20 cellular contexts compared by ENCODE assay signal in genomic region chr2:162342841-162343240, GRCh38. TPM values are rescaled to one million over a fixed set of nuclear protein-coding genes. Genes with fewer than 3 reads are reported as not detected.
DNase-seq lines count a peak whose midpoint lies in the region; ATAC-seq and TF ChIP-seq lines count a peak whose summit lies in the region.
"Had no signal": no experiment of that assay in that cellular context is flagged by ENCODE, and none has a peak within 500 bp of the region (broad histone marks: within the 10 kb centered on the region; RNA-seq: fewer than 3 reads in every experiment).

No MANE protein-coding gene starts in this region.

- peaks cover 7% of the 10 kb centered on the region for H3F3A ChIP-seq in MM.1S (ENCODE audit: insufficient read depth, low read length)
- H3F3A ChIP-seq in SU-DHL-6 (ENCODE audit: insufficient read depth): no peaks in the 10 kb centered on the region
- H3F3A ChIP-seq in smooth muscle cell (ENCODE audit: low read depth): no peaks in the 10 kb centered on the region

- H3K27me3 Mint-ChIP-seq in T-helper 1 cell treated with Interleukin-12 subunit alpha and Interleukin-12 subunit beta and Interleukin-4 antibody, amounts not matched to agents 30 μg/mL and 1 μg/mL, for 36 hours (ENCODE audit: low read depth): peaks cover 3% of the 10 kb centered on the region

- H3K27ac Mint-ChIP-seq in T-helper 1 cell treated with Interleukin-12 subunit alpha and Interleukin-12 subunit beta and Interleukin-4 antibody, amounts not matched to agents 30 μg/mL and 1 μg/mL, for 36 hours: peak overlapping the region; percentile 42

- H4K20me1 ChIP-seq in MM.1S (ENCODE audit: insufficient read depth, low read length) (no peaks in the 10 kb centered on the region), SU-DHL-6 (ENCODE audit: low read depth, low read length) (no peaks in the 10 kb centered on the region), smooth muscle cell (ENCODE audit: low read depth) (no peaks in the 10 kb centered on the region)

- H3K4me3 ChIP-seq in MM.1S (ENCODE audit: low read length) (no peak overlapping the region), SU-DHL-6 (ENCODE audit: insufficient read depth, low read length, poor library complexity, severe bottlenecking) (no peak overlapping the region), smooth muscle cell (no peak overlapping the region)

- no peak overlapping the region for H3K27ac ChIP-seq in MM.1S (ENCODE audit: low read length)
- no peak overlapping the region for H3K27ac ChIP-seq in SU-DHL-6 (ENCODE audit: low read depth, low read length)
- no peak overlapping the region for H3K27ac ChIP-seq in smooth muscle cell (ENCODE audit: low read depth)
- H3K27ac ChIP-seq: adrenal gland had no signal

- H2AFZ ChIP-seq in MM.1S (ENCODE audit: low read length) (no peak overlapping the region), SU-DHL-6 (ENCODE audit: low read depth, low read length, severe bottlenecking) (peak overlapping the region; percentile 88), smooth muscle cell (ENCODE audit: low read depth) (peak overlapping the region; percentile 82)

- peaks cover 2% of the 10 kb centered on the region for H3K36me3 Mint-ChIP-seq in T-helper 1 cell treated with Interleukin-12 subunit alpha and Interleukin-12 subunit beta and Interleukin-4 antibody, amounts not matched to agents 30 μg/mL and 1 μg/mL, for 36 hours (ENCODE audit: low read depth)
- H3K36me3 Mint-ChIP-seq: mesothelial cell of epicardium had no signal

- DNase-seq in T-helper 1 cell (no peak), MM.1S (no peak), smooth muscle cell (lab: John Stamatoyannopoulos, UW; ENCODE audit: unreplicated experiment) (no peak), NCI-H526 treated with DMSO at 0.1 percent for 48 hours (lab: John Stamatoyannopoulos, UW) (no peak)
- DNase-seq: activated CD4-positive, CD25-positive, alpha-beta regulatory T cell; activated CD8-positive, alpha-beta memory T cell treated with anti-CD3 and anti-CD28 coated beads for 24 hours; adrenal gland; DMS79 treated with DMSO at 0.1 percent for 48 hours; H9; left colon; NCI-H1436 treated with DMSO at 0.1 percent for 48 hours; NCI-H82; stimulated activated CD4-positive, alpha-beta T cell treated with anti-CD3 and anti-CD28 coated beads, Interleukin-15, amount 100 ng/mL, for 24 hours had no signal

- H3K9ac ChIP-seq in MM.1S (ENCODE audit: low read length) (no peak overlapping the region), SU-DHL-6 (ENCODE audit: low read length) (no peak overlapping the region), smooth muscle cell (ENCODE audit: low read depth) (no peak overlapping the region)

- H3K4me2 ChIP-seq in MM.1S (ENCODE audit: low read depth, low read length): 0 out of 2 replicates have a peak overlapping the region, but pooled peaks have one; percentile 64
- no peak overlapping the region for H3K4me2 ChIP-seq in SU-DHL-6 (ENCODE audit: low read depth, low read length, poor library complexity, severe bottlenecking)
- no peak overlapping the region for H3K4me2 ChIP-seq in smooth muscle cell

- no peaks in the 10 kb centered on the region for H3K9me3 ChIP-seq in MM.1S (replicated peaks; ENCODE audit: insufficient read depth, low read length)
- H3K9me3 ChIP-seq in SU-DHL-6 (ENCODE audit: insufficient read depth, low read length): no peaks in the 10 kb centered on the region
- no peaks in the 10 kb centered on the region for H3K9me3 ChIP-seq in smooth muscle cell (replicated peaks; ENCODE audit: low read depth)
- H3K9me3 ChIP-seq: adrenal gland, esophagus muscularis mucosa had no signal

- H3K9me2 ChIP-seq in MM.1S (replicated peaks; ENCODE audit: insufficient read depth, low read length) (no peaks in the 10 kb centered on the region), SU-DHL-6 (replicated peaks; ENCODE audit: insufficient read depth, low read length) (no peaks in the 10 kb centered on the region)

- WGBS in smooth muscle cell (ENCODE audit: low lambda C conversion rate): 81% methylated on average over 2 of the region's 2 CpGs

- H3K4me1 ChIP-seq in MM.1S (ENCODE audit: low read length) (0 out of 2 replicates have a peak, but pooled peaks cover 6% of the 10 kb centered on the region), smooth muscle cell (ENCODE audit: low read depth) (no peaks in the 10 kb centered on the region)

- H3K4me1 Mint-ChIP-seq in T-helper 1 cell treated with Interleukin-12 subunit alpha and Interleukin-12 subunit beta and Interleukin-4 antibody, amounts not matched to agents 30 μg/mL and 1 μg/mL, for 36 hours (ENCODE audit: low read depth): peaks cover 14% of the 10 kb centered on the region

- ATAC-seq in HG03469 (IDR thresholded peaks at IDR 0.05; ENCODE audit: unreplicated experiment): no peak
- ATAC-seq in GM19395 (IDR thresholded peaks at IDR 0.05; ENCODE audit: unreplicated experiment): no peak
- ATAC-seq: left colon; stimulated activated effector memory CD8-positive, alpha-beta T cell treated with anti-CD3 and anti-CD28 coated beads, Interleukin-12 subunit alpha, Interleukin-12 subunit beta, amount 100 ng/mL, for 72 hours had no signal

- H3K9me3 Mint-ChIP-seq in T-helper 1 cell treated with Interleukin-12 subunit alpha and Interleukin-12 subunit beta and Interleukin-4 antibody, amounts not matched to agents 30 μg/mL and 1 μg/mL, for 36 hours: no peaks in the 10 kb centered on the region
- H3K9me3 Mint-ChIP-seq: H9; mesothelial cell of epicardium; stimulated activated effector memory CD8-positive, alpha-beta T cell treated with anti-CD3 and anti-CD28 coated beads, Interleukin-12 subunit alpha, Interleukin-12 subunit beta, amount 100 ng/mL, for 72 hours had no signal

- TF ChIP-seq CTCF in MM.1S (IDR thresholded peaks at IDR 0.05; ENCODE audit: low read length) (no peak), SU-DHL-6 (IDR thresholded peaks at IDR 0.05; ENCODE audit: insufficient read depth, low read length, poor library complexity, severe bottlenecking) (no peak), smooth muscle cell (IDR thresholded peaks at IDR 0.05; ENCODE audit: borderline replicate concordance, insufficient read depth, poor library complexity, severe bottlenecking) (no peak)

- H3K4me3 Mint-ChIP-seq in T-helper 1 cell treated with Interleukin-12 subunit alpha and Interleukin-12 subunit beta and Interleukin-4 antibody, amounts not matched to agents 30 μg/mL and 1 μg/mL, for 36 hours: no peak overlapping the region

- peaks cover 17% of the 10 kb centered on the region for H3K79me2 ChIP-seq in MM.1S (ENCODE audit: low read length)
- H3K79me2 ChIP-seq in SU-DHL-6 (ENCODE audit: insufficient read depth, low read length): no peaks in the 10 kb centered on the region
- peaks cover 6% of the 10 kb centered on the region for H3K79me2 ChIP-seq in smooth muscle cell (ENCODE audit: low read depth)

- no peaks in the 10 kb centered on the region for H3K36me3 ChIP-seq in MM.1S (replicated peaks; ENCODE audit: insufficient read depth, low read length)
- no peaks in the 10 kb centered on the region for H3K36me3 ChIP-seq in SU-DHL-6 (ENCODE audit: low read length)
- H3K36me3 ChIP-seq in smooth muscle cell (ENCODE audit: low read depth): no peaks in the 10 kb centered on the region
- H3K36me3 ChIP-seq: adrenal gland had no signal

- H3K27me3 ChIP-seq in MM.1S (replicated peaks; ENCODE audit: insufficient read depth, low read length): no peaks in the 10 kb centered on the region
- no peaks in the 10 kb centered on the region for H3K27me3 ChIP-seq in SU-DHL-6 (ENCODE audit: low read length)
- peaks cover 22% of the 10 kb centered on the region for H3K27me3 ChIP-seq in smooth muscle cell (ENCODE audit: low read depth)
- H3K27me3 ChIP-seq: adrenal gland, esophagus muscularis mucosa had no signal

RNA-seq across cellular contexts. Expression of gene GCA, which starts 1.1 kb away (rescaled TPM):
- 10.1 and 13.7 TPM in 2 replicates for total RNA-seq in smooth muscle cell
- polyA plus RNA-seq in smooth muscle cell: 6.1 TPM in 2 replicates

RNA-seq across cellular contexts. Expression of gene IFIH1, which starts 24.4 kb away (rescaled TPM):
- 0.72 and 2.3 TPM in 2 replicates for total RNA-seq in smooth muscle cell
- 0.24 and 1.0 TPM in 2 replicates for polyA plus RNA-seq in smooth muscle cell
